Comparison of ENCODE assay signal across 19 cellular contexts in genomic region chr12:4244868-4245267, GRCh38. TPM values are rescaled to one million over a fixed set of nuclear protein-coding genes. Genes with fewer than 3 reads are reported as not detected.
A peak's percentile ranks its signal among the peaks of the same experiment; 100 is the strongest.
DNase-seq lines count a peak whose midpoint lies in the region; ATAC-seq, FAIRE-seq and TF ChIP-seq lines count a peak whose summit lies in the region.
"Had no signal": no experiment of that assay in that cellular context is flagged by ENCODE, and none has a peak within 500 bp of the region (broad histone marks: within the 10 kb centered on the region; RNA-seq: fewer than 3 reads in every experiment).

No MANE protein-coding gene starts in this region.

- TF ChIP-seq CTCF in D721Med (IDR thresholded peaks at IDR 0.05; ENCODE audit: insufficient read depth, missing control alignments) = no peak
- TF ChIP-seq CTCF in bronchial epithelial cell (IDR thresholded peaks at IDR 0.05; ENCODE audit: insufficient read depth, low read length, severe bottlenecking) = no peak
- no peak for TF ChIP-seq CTCF in PC-3 (conservative IDR thresholded peaks at IDR 0.05; ENCODE audit: low read depth, low read length)

- no peaks in the 10 kb centered on the region for H3F3A ChIP-seq in PC-3 (ENCODE audit: low read length, unreplicated experiment)

- no peaks in the 10 kb centered on the region for H4K20me1 ChIP-seq in PC-3 (ENCODE audit: low read length)

- ATAC-seq in PC-3 (no peak), GM19455 (IDR thresholded peaks at IDR 0.05; ENCODE audit: unreplicated experiment) (no peak), GM19395 (IDR thresholded peaks at IDR 0.05; ENCODE audit: unreplicated experiment) (no peak)

- no peak overlapping the region for H3K4me3 ChIP-seq in bronchial epithelial cell (ENCODE audit: low read depth, low read length)
- no peak overlapping the region for H3K4me3 ChIP-seq in PC-3 (ENCODE audit: low read length)

- POLR2A ChIA-PET in PC-3 (lab: Charles Lee; ENCODE audit: unreplicated experiment) = no interaction called here

- H3K4me2 ChIP-seq in PC-3 (ENCODE audit: low read length) = no peak overlapping the region

- no TSS peak for BruUV-seq in PC-3 (replicated peaks; lab: Mats Ljungman, UMichigan)

- CTCF ChIA-PET in PC-3 (lab: Charles Lee) = no interaction called here

- peak; percentile 85 for FAIRE-seq in D721Med (lab: Jason Lieb, UNC)
- FAIRE-seq in bronchial epithelial cell (lab: Jason Lieb, UNC) = peak; percentile 7
- FAIRE-seq: H54, RCC 7860 had no signal

- no peaks in the 10 kb centered on the region for H3K79me2 ChIP-seq in PC-3 (ENCODE audit: low read length)

- no peak overlapping the region for H3K9ac ChIP-seq in PC-3 (ENCODE audit: low read length)

- H3K27me3 ChIP-seq in bronchial epithelial cell (ENCODE audit: control insufficient read depth, insufficient read depth, low read length) (peaks cover 3% of the 10 kb centered on the region), PC-3 (ENCODE audit: low read length) (peaks cover 11% of the 10 kb centered on the region)

- no peaks in the 10 kb centered on the region for H3K9me3 ChIP-seq in PC-3 (ENCODE audit: low read length)

- intact Hi-C loops in PC-3 (cut with micrococcal nuclease) = no loop called here

- H3K36me3 ChIP-seq in bronchial epithelial cell (ENCODE audit: control insufficient read depth, insufficient read depth, low read length) (no peaks in the 10 kb centered on the region), PC-3 (ENCODE audit: low read depth, low read length) (no peaks in the 10 kb centered on the region)

- DNase-seq in D721Med (ENCODE audit: insufficient read length, low spot score) (peak; percentile 55), NCI-H82 treated with DMSO at 0.1 percent for 48 hours (lab: John Stamatoyannopoulos, UW; ENCODE audit: unreplicated experiment) (peak; percentile 84), bronchial epithelial cell (ENCODE audit: low read depth) (no peak), PC-3 (no peak), NCI-H774 (lab: John Stamatoyannopoulos, UW) (no peak)
- DNase-seq: C1 segment of cervical spinal cord; Calu3; CD8-positive, alpha-beta memory T cell; DMS53; GDM1; NCI-H1092 treated with DMSO at 0.1 percent for 48 hours; NCI-H1436 treated with DMSO at 0.1 percent for 48 hours; NCI-H1930; NCI-H69 had no signal

- no peaks in the 10 kb centered on the region for H3K9me2 ChIP-seq in PC-3 (replicated peaks; ENCODE audit: low read length)

- H2AFZ ChIP-seq in PC-3 (ENCODE audit: low read length) = no peak overlapping the region

- no peaks in the 10 kb centered on the region for H3K4me1 ChIP-seq in PC-3 (ENCODE audit: insufficient read depth, low read length)

- no peak overlapping the region for H3K27ac ChIP-seq in PC-3 (ENCODE audit: low read length)

RNA-seq across cellular contexts. Expression of gene CCND2, which starts 28.7 kb away (rescaled TPM):
- total RNA-seq in bronchial epithelial cell (115 and 123 TPM in 2 replicates), PC-3 (2014; rRNA removed) (not detected in 2 replicates)
- total RNA-seq: OCI-LY7 had no signal

Comparison
In these comparisons a context has a peak if more than half of its experiments do, and no peak if none do; other contexts are left out.
1. DNase-seq: peak in D721Med (single experiment) and NCI-H82 treated with DMSO at 0.1 percent for 48 hours (single experiment); none in bronchial epithelial cell (single experiment), PC-3 (single experiment) and NCI-H774 (single experiment).
2. RNA of gene CCND2, which starts 28.7 kb away (total RNA-seq): 115 to 123 TPM in bronchial epithelial cell; not detected in PC-3; every median in the first group is over 100 times any median in the second.